In genomic region chr3:66486187-66486586, GRCh38 we compare ENCODE assay signal across 14 cellular contexts. TPM values are rescaled to one million over a fixed set of nuclear protein-coding genes. Genes with fewer than 3 reads are reported as not detected.
A peak's percentile ranks its signal among the peaks of the same experiment; 100 is the strongest.
DNase-seq lines count a peak whose midpoint lies in the region; ATAC-seq and TF ChIP-seq lines count a peak whose summit lies in the region.
"Had no signal": no experiment of that assay in that cellular context is flagged by ENCODE, and none has a peak within 500 bp of the region (broad histone marks: within the 10 kb centered on the region; RNA-seq: fewer than 3 reads in every experiment).

No MANE protein-coding gene starts in this region.

- TF ChIP-seq CTCF in right atrium auricular region (IDR thresholded peaks at IDR 0.05) (no peak), ovary (IDR thresholded peaks at IDR 0.05) (no peak)

- H3K4me1 ChIP-seq in right atrium auricular region (peaks cover 0 to 83% of the 10 kb centered on the region in 2 donors), esophagus (ENCODE audit: control insufficient read depth in 2 of 2, insufficient read depth in 2 of 2, low read length in 1 of 2) (peaks cover 2 to 4% of the 10 kb centered on the region in 2 donors), ovary (ENCODE audit: insufficient read depth) (peaks cover 36% of the 10 kb centered on the region)

- H3K9me3 ChIP-seq in right atrium auricular region, result no peaks in the 10 kb centered on the region
- H3K9me3 ChIP-seq in esophagus (ENCODE audit: control insufficient read depth in 2 of 2, insufficient read depth in 1 of 2, low read depth in 1 of 2, low read length in 1 of 2), result no peaks in the 10 kb centered on the region
- H3K9me3 ChIP-seq in ovary, result no peaks in the 10 kb centered on the region
- H3K9me3 ChIP-seq: upper lobe of right lung had no signal

- H3K27ac ChIP-seq in right atrium auricular region (peak overlapping the region; percentile 93 to 97), esophagus (ENCODE audit: low read depth in 2 of 2, low read length in 1 of 2) (peak overlapping the region; percentile 36 to 43), ovary (peak overlapping the region in 1 of 2 donors; percentile 58)
- H3K27ac ChIP-seq: upper lobe of right lung had no signal

- H3K36me3 ChIP-seq in right atrium auricular region (no peaks in the 10 kb centered on the region), esophagus (ENCODE audit: control insufficient read depth in 2 of 2, insufficient read depth in 2 of 2, low read length in 1 of 2) (no peaks in the 10 kb centered on the region), ovary (no peaks in the 10 kb centered on the region)
- H3K36me3 ChIP-seq: upper lobe of right lung had no signal

- no peaks in the 10 kb centered on the region for H3K27me3 ChIP-seq in right atrium auricular region
- H3K27me3 ChIP-seq in esophagus (ENCODE audit: control insufficient read depth in 1 of 2, insufficient read depth in 2 of 2, low read length in 2 of 2), result no peaks in the 10 kb centered on the region
- H3K27me3 ChIP-seq in ovary, result no peaks in the 10 kb centered on the region
- H3K27me3 ChIP-seq: upper lobe of right lung had no signal

- ATAC-seq in Right ventricle myocardium inferior (no peak), GM21528 (IDR thresholded peaks at IDR 0.05; ENCODE audit: low FRiP score, unreplicated experiment) (no peak), HG02588 (IDR thresholded peaks at IDR 0.05; ENCODE audit: unreplicated experiment) (no peak)
- ATAC-seq: activated CD8-positive, alpha-beta T cell treated with anti-CD3 and anti-CD28 coated beads for 36 hours; Panc1; upper lobe of right lung had no signal

- DNase-seq in right atrium auricular region (ENCODE audit: low spot score) (no peak), Right ventricle myocardium inferior (ENCODE audit: missing footprints) (no peak), ovary (peak in 3 of 5 donors; percentile 30 to 44 (median 31)), GM19238 (ENCODE audit: insufficient read length, low spot score) (no peak), NCI-H1092 (lab: John Stamatoyannopoulos, UW) (no peak)
- DNase-seq: activated CD8-positive, alpha-beta T cell treated with anti-CD3 and anti-CD28 coated beads for 36 hours; activated naive CD4-positive, alpha-beta T cell treated with anti-CD3 and anti-CD28 coated beads, Interleukin-2, amount 10 ng/mL, durations not matched to agents 7 days and 5 days; NCI-H1105 treated with DMSO at 0.1 percent for 48 hours; NCI-H510A; upper lobe of right lung had no signal

- 70 to 78% methylated on average over 5 of the region's 5 CpGs for WGBS in esophagus, 2 donors
- 34 to 39% (median 38%) methylated on average over 5 of the region's 5 CpGs for WGBS in ovary, 3 donors

- no peak for TF ChIP-seq EP300 in ovary (IDR thresholded peaks at IDR 0.05)

- intact Hi-C loops in Right ventricle myocardium inferior (cut with DNase I) (no loop called here), ovary (cut with DNase I) (loop anchor here in 2 of 4 donors (5.0 to 10.0 kb wide), 2 partner anchors 34 to 51 kb away; no protein-coding TSS in a partner anchor)

- no peak for TF ChIP-seq POLR2A in ovary (IDR thresholded peaks at IDR 0.05)

- no peak overlapping the region for H3K4me3 ChIP-seq in right atrium auricular region
- no peak overlapping the region for H3K4me3 ChIP-seq in esophagus (ENCODE audit: low read depth in 1 of 2, low read length in 2 of 2)
- no peak overlapping the region for H3K4me3 ChIP-seq in ovary
- H3K4me3 ChIP-seq: upper lobe of right lung had no signal

RNA-seq across cellular contexts. Expression of gene LRIG1, which starts 14.6 kb away (rescaled TPM):
- total RNA-seq in right atrium auricular region (100 to 1,000 TPM; 147 to 179 TPM), Right ventricle myocardium inferior (93.8 TPM), ovary (10 to 100 TPM; 29.1 to 60.4 (median 42.6) TPM)
- polyA plus RNA-seq in esophagus (10 to 100 TPM in 1 of 2 donors, 1 to 10 TPM in 1; 6.2 to 11.0 TPM), ovary (10 to 100 TPM; 34.8 to 64.8 TPM)

Comparison
In these comparisons a context has a peak if more than half of its experiments do, and no peak if none do; other contexts are left out.
1. DNase-seq: peak in ovary (3 of 5); none in right atrium auricular region (single experiment), Right ventricle myocardium inferior (single experiment), GM19238 (single experiment) and NCI-H1092 (single experiment).